1 cellular context compared by ENCODE assay signal in genomic region chr14:24952851-24953666, GRCh38.
A peak's percentile ranks its signal among the peaks of the same experiment; 100 is the strongest.
TF ChIP-seq lines count a peak whose summit lies in the region.

No MANE protein-coding gene starts in this region.

TF ChIP-seq in HepG2, 621 proteins besides CTCF, POLR2A, EP300 and RAD21 (continued from another document):
- TF ChIP-seq, protein P1, sequence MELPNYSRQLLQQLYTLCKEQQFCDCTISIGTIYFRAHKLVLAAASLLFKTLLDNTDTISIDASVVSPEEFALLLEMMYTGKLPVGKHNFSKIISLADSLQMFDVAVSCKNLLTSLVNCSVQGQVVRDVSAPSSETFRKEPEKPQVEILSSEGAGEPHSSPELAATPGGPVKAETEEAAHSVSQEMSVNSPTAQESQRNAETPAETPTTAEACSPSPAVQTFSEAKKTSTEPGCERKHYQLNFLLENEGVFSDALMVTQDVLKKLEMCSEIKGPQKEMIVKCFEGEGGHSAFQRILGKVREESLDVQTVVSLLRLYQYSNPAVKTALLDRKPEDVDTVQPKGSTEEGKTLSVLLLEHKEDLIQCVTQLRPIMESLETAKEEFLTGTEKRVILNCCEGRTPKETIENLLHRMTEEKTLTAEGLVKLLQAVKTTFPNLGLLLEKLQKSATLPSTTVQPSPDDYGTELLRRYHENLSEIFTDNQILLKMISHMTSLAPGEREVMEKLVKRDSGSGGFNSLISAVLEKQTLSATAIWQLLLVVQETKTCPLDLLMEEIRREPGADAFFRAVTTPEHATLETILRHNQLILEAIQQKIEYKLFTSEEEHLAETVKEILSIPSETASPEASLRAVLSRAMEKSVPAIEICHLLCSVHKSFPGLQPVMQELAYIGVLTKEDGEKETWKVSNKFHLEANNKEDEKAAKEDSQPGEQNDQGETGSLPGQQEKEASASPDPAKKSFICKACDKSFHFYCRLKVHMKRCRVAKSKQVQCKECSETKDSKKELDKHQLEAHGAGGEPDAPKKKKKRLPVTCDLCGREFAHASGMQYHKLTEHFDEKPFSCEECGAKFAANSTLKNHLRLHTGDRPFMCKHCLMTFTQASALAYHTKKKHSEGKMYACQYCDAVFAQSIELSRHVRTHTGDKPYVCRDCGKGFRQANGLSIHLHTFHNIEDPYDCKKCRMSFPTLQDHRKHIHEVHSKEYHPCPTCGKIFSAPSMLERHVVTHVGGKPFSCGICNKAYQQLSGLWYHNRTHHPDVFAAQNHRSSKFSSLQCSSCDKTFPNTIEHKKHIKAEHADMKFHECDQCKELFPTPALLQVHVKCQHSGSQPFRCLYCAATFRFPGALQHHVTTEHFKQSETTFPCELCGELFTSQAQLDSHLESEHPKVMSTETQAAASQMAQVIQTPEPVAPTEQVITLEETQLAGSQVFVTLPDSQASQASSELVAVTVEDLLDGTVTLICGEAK (IDR thresholded peaks at IDR 0.05) = no peak
- TF ChIP-seq, protein P1 (CRISPR knock-in tag; IDR thresholded peaks at IDR 0.05) = no peak
- TF ChIP-seq, protein P2, sequence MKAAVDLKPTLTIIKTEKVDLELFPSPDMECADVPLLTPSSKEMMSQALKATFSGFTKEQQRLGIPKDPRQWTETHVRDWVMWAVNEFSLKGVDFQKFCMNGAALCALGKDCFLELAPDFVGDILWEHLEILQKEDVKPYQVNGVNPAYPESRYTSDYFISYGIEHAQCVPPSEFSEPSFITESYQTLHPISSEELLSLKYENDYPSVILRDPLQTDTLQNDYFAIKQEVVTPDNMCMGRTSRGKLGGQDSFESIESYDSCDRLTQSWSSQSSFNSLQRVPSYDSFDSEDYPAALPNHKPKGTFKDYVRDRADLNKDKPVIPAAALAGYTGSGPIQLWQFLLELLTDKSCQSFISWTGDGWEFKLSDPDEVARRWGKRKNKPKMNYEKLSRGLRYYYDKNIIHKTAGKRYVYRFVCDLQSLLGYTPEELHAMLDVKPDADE (CRISPR knock-in tag; IDR thresholded peaks at IDR 0.05) = no peak
- TF ChIP-seq SALL1 (CRISPR knock-in tag; IDR thresholded peaks at IDR 0.05) = peak; percentile 44
- TF ChIP-seq CENPT (CRISPR knock-in tag; IDR thresholded peaks at IDR 0.05; ENCODE audit: low read depth) = no peak
- TF ChIP-seq ZSCAN22 (CRISPR knock-in tag; IDR thresholded peaks at IDR 0.05) = no peak
- no peak for TF ChIP-seq SNAPC2 (CRISPR knock-in tag; IDR thresholded peaks at IDR 0.05)
- TF ChIP-seq, protein P3, sequence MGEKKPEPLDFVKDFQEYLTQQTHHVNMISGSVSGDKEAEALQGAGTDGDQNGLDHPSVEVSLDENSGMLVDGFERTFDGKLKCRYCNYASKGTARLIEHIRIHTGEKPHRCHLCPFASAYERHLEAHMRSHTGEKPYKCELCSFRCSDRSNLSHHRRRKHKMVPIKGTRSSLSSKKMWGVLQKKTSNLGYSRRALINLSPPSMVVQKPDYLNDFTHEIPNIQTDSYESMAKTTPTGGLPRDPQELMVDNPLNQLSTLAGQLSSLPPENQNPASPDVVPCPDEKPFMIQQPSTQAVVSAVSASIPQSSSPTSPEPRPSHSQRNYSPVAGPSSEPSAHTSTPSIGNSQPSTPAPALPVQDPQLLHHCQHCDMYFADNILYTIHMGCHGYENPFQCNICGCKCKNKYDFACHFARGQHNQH (CRISPR knock-in tag; IDR thresholded peaks at IDR 0.05) = 0 out of 2 replicates have a peak, but pooled peaks have one; percentile 56
- 0 out of 2 replicates have a peak, but pooled peaks have one; percentile 62 for TF ChIP-seq ZNF292 (CRISPR knock-in tag; IDR thresholded peaks at IDR 0.05; ENCODE audit: borderline replicate concordance, low read depth)
- no peak for TF ChIP-seq ZNF281 (CRISPR knock-in tag; IDR thresholded peaks at IDR 0.05; ENCODE audit: borderline replicate concordance)
- no peak for TF ChIP-seq THYN1 (CRISPR knock-in tag; IDR thresholded peaks at IDR 0.05; ENCODE audit: borderline replicate concordance, low read depth)
- no peak for TF ChIP-seq STAT6 (CRISPR knock-in tag; IDR thresholded peaks at IDR 0.05; ENCODE audit: borderline replicate concordance)
- no peak for TF ChIP-seq ZNF7 (CRISPR knock-in tag; IDR thresholded peaks at IDR 0.05)
- TF ChIP-seq NFKBIZ (CRISPR knock-in tag; IDR thresholded peaks at IDR 0.05) = no peak
- no peak for TF ChIP-seq ZNF775 (CRISPR knock-in tag; IDR thresholded peaks at IDR 0.05; ENCODE audit: borderline replicate concordance)
- TF ChIP-seq AHR (CRISPR knock-in tag; IDR thresholded peaks at IDR 0.05) = no peak
- TF ChIP-seq ZMYM4 (CRISPR knock-in tag; IDR thresholded peaks at IDR 0.05) = peak; percentile 61
- no peak for TF ChIP-seq JUN (CRISPR knock-in tag; IDR thresholded peaks at IDR 0.05)
- TF ChIP-seq, protein P4, sequence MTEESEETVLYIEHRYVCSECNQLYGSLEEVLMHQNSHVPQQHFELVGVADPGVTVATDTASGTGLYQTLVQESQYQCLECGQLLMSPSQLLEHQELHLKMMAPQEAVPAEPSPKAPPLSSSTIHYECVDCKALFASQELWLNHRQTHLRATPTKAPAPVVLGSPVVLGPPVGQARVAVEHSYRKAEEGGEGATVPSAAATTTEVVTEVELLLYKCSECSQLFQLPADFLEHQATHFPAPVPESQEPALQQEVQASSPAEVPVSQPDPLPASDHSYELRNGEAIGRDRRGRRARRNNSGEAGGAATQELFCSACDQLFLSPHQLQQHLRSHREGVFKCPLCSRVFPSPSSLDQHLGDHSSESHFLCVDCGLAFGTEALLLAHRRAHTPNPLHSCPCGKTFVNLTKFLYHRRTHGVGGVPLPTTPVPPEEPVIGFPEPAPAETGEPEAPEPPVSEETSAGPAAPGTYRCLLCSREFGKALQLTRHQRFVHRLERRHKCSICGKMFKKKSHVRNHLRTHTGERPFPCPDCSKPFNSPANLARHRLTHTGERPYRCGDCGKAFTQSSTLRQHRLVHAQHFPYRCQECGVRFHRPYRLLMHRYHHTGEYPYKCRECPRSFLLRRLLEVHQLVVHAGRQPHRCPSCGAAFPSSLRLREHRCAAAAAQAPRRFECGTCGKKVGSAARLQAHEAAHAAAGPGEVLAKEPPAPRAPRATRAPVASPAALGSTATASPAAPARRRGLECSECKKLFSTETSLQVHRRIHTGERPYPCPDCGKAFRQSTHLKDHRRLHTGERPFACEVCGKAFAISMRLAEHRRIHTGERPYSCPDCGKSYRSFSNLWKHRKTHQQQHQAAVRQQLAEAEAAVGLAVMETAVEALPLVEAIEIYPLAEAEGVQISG (CRISPR knock-in tag; IDR thresholded peaks at IDR 0.05) = peak; percentile 70
- 0 out of 2 replicates have a peak, but pooled peaks have one; percentile 71 for TF ChIP-seq ZNF780A (CRISPR knock-in tag; IDR thresholded peaks at IDR 0.05)
- TF ChIP-seq ZNF337 (CRISPR knock-in tag; IDR thresholded peaks at IDR 0.05; ENCODE audit: borderline replicate concordance, low read depth) = no peak
- TF ChIP-seq RCOR2 (CRISPR knock-in tag; IDR thresholded peaks at IDR 0.05) = no peak
- no peak for TF ChIP-seq SNAPC5 (CRISPR knock-in tag; IDR thresholded peaks at IDR 0.05; ENCODE audit: borderline replicate concordance)
- TF ChIP-seq CBX5 (CRISPR knock-in tag; IDR thresholded peaks at IDR 0.05; ENCODE audit: borderline replicate concordance) = peak; percentile 61; the same call in 1 of the 2 replicates
- TF ChIP-seq ZNF263 (CRISPR knock-in tag; IDR thresholded peaks at IDR 0.05) = no peak
- TF ChIP-seq THAP11 (CRISPR knock-in tag; IDR thresholded peaks at IDR 0.05) = no peak
- no peak for TF ChIP-seq ZNF512 (CRISPR knock-in tag; IDR thresholded peaks at IDR 0.05)
- 0 out of 2 replicates have a peak, but pooled peaks have one; percentile 51 for TF ChIP-seq DNMT3B (CRISPR knock-in tag; conservative IDR thresholded peaks at IDR 0.05)
- TF ChIP-seq ZNF580 (CRISPR knock-in tag; IDR thresholded peaks at IDR 0.05; ENCODE audit: borderline replicate concordance, low read depth) = peak; percentile 60; the same call in 1 of the 2 replicates
- TF ChIP-seq SPEN (CRISPR knock-in tag; IDR thresholded peaks at IDR 0.05; ENCODE audit: low read depth) = no peak
